In genomic region chr2:238203104-238203972, GRCh38 we compare ENCODE assay signal across 8 cellular contexts. TPM values are rescaled to one million over a fixed set of nuclear protein-coding genes. Genes with fewer than 3 reads are reported as not detected.
DNase-seq lines count a peak whose midpoint lies in the region; ATAC-seq, FAIRE-seq and TF ChIP-seq lines count a peak whose summit lies in the region.

A gene with protein sequence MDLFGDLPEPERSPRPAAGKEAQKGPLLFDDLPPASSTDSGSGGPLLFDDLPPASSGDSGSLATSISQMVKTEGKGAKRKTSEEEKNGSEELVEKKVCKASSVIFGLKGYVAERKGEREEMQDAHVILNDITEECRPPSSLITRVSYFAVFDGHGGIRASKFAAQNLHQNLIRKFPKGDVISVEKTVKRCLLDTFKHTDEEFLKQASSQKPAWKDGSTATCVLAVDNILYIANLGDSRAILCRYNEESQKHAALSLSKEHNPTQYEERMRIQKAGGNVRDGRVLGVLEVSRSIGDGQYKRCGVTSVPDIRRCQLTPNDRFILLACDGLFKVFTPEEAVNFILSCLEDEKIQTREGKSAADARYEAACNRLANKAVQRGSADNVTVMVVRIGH (minus strand): TSS chr2:238203695. CDS start chr2:238203553, 142 bp downstream.

- CTCF ChIA-PET in endothelial cell of umbilical vein (lab: Charles Lee): interaction anchor here (0.8 to 2.5 kb wide), 5 partner anchors 12 to 345 kb away, joined by 3 to 21 read pairs (median 3); no protein-coding TSS in a partner anchor

- H3K4me1 ChIP-seq in HUES6 (ENCODE audit: control insufficient read depth, insufficient read depth, low read length): peaks cover 8% of the 10 kb centered on the region; the same call in 1 of the 2 replicates
- H3K4me1 ChIP-seq in OCI-LY3 (ENCODE audit: low read length): peaks cover 21% of the 10 kb centered on the region
- H3K4me1 ChIP-seq in endothelial cell of umbilical vein (ENCODE audit: control insufficient read depth, extremely low read depth, insufficient read depth, low read length): peaks cover 12% of the 10 kb centered on the region

- H4K20me1 ChIP-seq in OCI-LY3 (ENCODE audit: insufficient read depth, low read length) (peaks cover 26% of the 10 kb centered on the region), endothelial cell of umbilical vein (replicated peaks; ENCODE audit: control insufficient read depth, extremely low read depth, insufficient read depth, low read length) (no peaks in the 10 kb centered on the region)

- peak within 1 kb of the TSS; percentile 100 for H3K4me2 ChIP-seq in OCI-LY3 (ENCODE audit: low read length)
- peak within 1 kb of the TSS; percentile 84 for H3K4me2 ChIP-seq in endothelial cell of umbilical vein (ENCODE audit: insufficient read depth, low read length)

- H3K27me3 ChIP-seq in HUES6 (ENCODE audit: control insufficient read depth, insufficient read depth, low read length): peaks cover 9% of the 10 kb centered on the region; the same call in 1 of the 2 replicates
- no peaks in the 10 kb centered on the region for H3K27me3 ChIP-seq in OCI-LY3 (ENCODE audit: low read depth, low read length)
- H3K27me3 ChIP-seq in endothelial cell of umbilical vein (ENCODE audit: control insufficient read depth in 2 of 2, insufficient read depth in 2 of 2, low read length in 2 of 2): peaks cover 11 to 12% of the 10 kb centered on the region in 2 experiments

- H3K4me3 ChIP-seq in HUES6 (ENCODE audit: low read depth, low read length) (peak within 1 kb of the TSS; percentile 75), OCI-LY3 (ENCODE audit: low read length) (peak within 1 kb of the TSS; percentile 97), endothelial cell of umbilical vein (replicated peaks in 1 of 3; ENCODE audit: insufficient read depth in 1 of 3, low read depth in 1 of 3, low read length in 3 of 3) (peak within 1 kb of the TSS; percentile 83 to 91 (median 87))

- TF ChIP-seq CTCF in OCI-LY3 (IDR thresholded peaks at IDR 0.05; ENCODE audit: low read depth, low read length): no peak
- no peak for TF ChIP-seq CTCF in endothelial cell of umbilical vein (IDR thresholded peaks at IDR 0.05; ENCODE audit: extremely low read depth in 1 of 2, insufficient read depth in 1 of 2, low read depth in 1 of 2, low read length in 2 of 2)

- FAIRE-seq in endothelial cell of umbilical vein (lab: Jason Lieb, UNC): peak; percentile 75

- H2AFZ ChIP-seq in OCI-LY3 (ENCODE audit: low read depth, low read length) (peak within 1 kb of the TSS; percentile 40; the same call in 1 of the 2 replicates), endothelial cell of umbilical vein (ENCODE audit: low read depth, low read length) (peak within 1 kb of the TSS; percentile 81)

- intact Hi-C loops in endothelial cell of umbilical vein (cut with micrococcal nuclease): loop anchor here (1.0 to 2.0 kb wide), 3 partner anchors 34 to 59 kb away; partner anchors contain the start of gene ERFE

- no TSS peak for BruUV-seq in endothelial cell of umbilical vein (replicated peaks; lab: Mats Ljungman, UMichigan)

- peak; percentile 90 for TF ChIP-seq POLR2A in endothelial cell of umbilical vein (IDR thresholded peaks at IDR 0.05; ENCODE audit: low read depth, low read length)

- H3K36me3 ChIP-seq in HUES6 (ENCODE audit: control insufficient read depth, insufficient read depth, low read length) (no peaks in the 10 kb centered on the region), OCI-LY3 (replicated peaks; ENCODE audit: low read depth, low read length) (no peaks in the 10 kb centered on the region), endothelial cell of umbilical vein (ENCODE audit: control insufficient read depth in 2 of 2, extremely low read depth in 1 of 2, insufficient read depth in 2 of 2, low read length in 2 of 2) (no peaks in the 10 kb centered on the region)

- ATAC-seq in GM21423 (IDR thresholded peaks at IDR 0.05; ENCODE audit: unreplicated experiment): peak; percentile 96

- H3K9me1 ChIP-seq in endothelial cell of umbilical vein (replicated peaks; ENCODE audit: control insufficient read depth, extremely low read depth, insufficient read depth, low read length): no peaks in the 10 kb centered on the region

- POLR2A ChIA-PET in endothelial cell of umbilical vein (lab: Charles Lee): no interaction called here

- H3K9ac ChIP-seq in HUES6 (ENCODE audit: low read length) (peak within 1 kb of the TSS; percentile 91), OCI-LY3 (ENCODE audit: low read length) (peak within 1 kb of the TSS; percentile 92), endothelial cell of umbilical vein (replicated peaks; ENCODE audit: extremely low read depth, insufficient read depth, low read length) (peak within 1 kb of the TSS; percentile 92)

- H3K79me2 ChIP-seq in OCI-LY3 (ENCODE audit: low read length) (peaks cover 54% of the 10 kb centered on the region), endothelial cell of umbilical vein (ENCODE audit: control insufficient read depth, insufficient read depth, low read length) (peaks cover 51% of the 10 kb centered on the region)

- H3K27ac ChIP-seq in HUES6 (ENCODE audit: low read depth, low read length) (peak within 1 kb of the TSS; percentile 78; the same call in 1 of the 2 replicates), OCI-LY3 (ENCODE audit: low read length) (peak within 1 kb of the TSS; percentile 56), endothelial cell of umbilical vein (ENCODE audit: insufficient read depth, low read depth, low read length) (peak within 1 kb of the TSS; percentile 79)

- dilution Hi-C loops in endothelial cell of umbilical vein (cut with MboI; ENCODE audit: extremely low pct_ligation_motif_present, low sequenced_read_pairs): no loop called here

- peak; percentile 100 for DNase-seq in D341Med (ENCODE audit: low spot score)
- peak; percentile 95 for DNase-seq in activated CD8-positive, alpha-beta memory T cell treated with anti-CD3 and anti-CD28 coated beads, Interleukin-2, amount 50 U/mL, for 48 hours
- peak; percentile 74 for DNase-seq in endothelial cell of umbilical vein (ENCODE audit: low read depth, low spot score)
- peak; percentile 74 for DNase-seq in middle frontal gyrus (ENCODE audit: extremely low spot score, low spot score)
- peak; percentile 76 to 90 for DNase-seq in stimulated activated CD8-positive, alpha-beta memory T cell treated with anti-CD3 and anti-CD28 coated beads, Interleukin-2, amount 100 ng/mL, for 48 hours (ENCODE audit: low read depth in 2 of 2)

- H3K9me3 ChIP-seq in HUES6 (ENCODE audit: control insufficient read depth, insufficient read depth, low read depth, low read length): peaks cover 4% of the 10 kb centered on the region; the same call in 1 of the 2 replicates
- H3K9me3 ChIP-seq in OCI-LY3 (ENCODE audit: insufficient read depth, low read length): no peaks in the 10 kb centered on the region
- H3K9me3 ChIP-seq in endothelial cell of umbilical vein (replicated peaks; ENCODE audit: control insufficient read depth, insufficient read depth, low read length): no peaks in the 10 kb centered on the region

TF ChIP-seq in endothelial cell of umbilical vein, 7 proteins besides CTCF, POLR2A, EP300 and RAD21:
- no peak for TF ChIP-seq FOS (IDR thresholded peaks at IDR 0.05; ENCODE audit: borderline replicate concordance, insufficient read depth, low read length)
- TF ChIP-seq GATA2 (IDR thresholded peaks at IDR 0.05; ENCODE audit: insufficient read depth, insufficient read length, low read depth, low read length): no peak
- peak; percentile 87 for TF ChIP-seq POLR2AphosphoS5 (IDR thresholded peaks at IDR 0.05; ENCODE audit: insufficient read depth, low read depth, low read length)
- TF ChIP-seq MYC (IDR thresholded peaks at IDR 0.05; ENCODE audit: low read depth, low read length): no peak
- no peak for TF ChIP-seq MAX (IDR thresholded peaks at IDR 0.05; ENCODE audit: insufficient read depth, insufficient read length)

RNA-seq across cellular contexts. Expression of the gene that starts here (rescaled TPM):
- total RNA-seq in endothelial cell of umbilical vein: 47.5 and 49.2 TPM in 2 replicates
- 37.8 and 49.8 TPM in 2 replicates for polyA plus RNA-seq in endothelial cell of umbilical vein
- 34.5 and 35.5 TPM in 2 replicates for polyA plus RNA-seq in endothelial cell of umbilical vein (2011; cell fraction: cytosol; rRNA removed)
- 109 and 114 TPM in 2 replicates for polyA plus RNA-seq in endothelial cell of umbilical vein (2011; cell fraction: nucleus; rRNA removed)
- polyA plus RNA-seq in endothelial cell of umbilical vein (2012): 24.5 and 32.8 TPM in 2 replicates
- 42.0 and 47.4 TPM in 2 replicates for polyA minus RNA-seq in endothelial cell of umbilical vein
- polyA minus RNA-seq in endothelial cell of umbilical vein (2011; cell fraction: cytosol; rRNA and poly(A)+ RNA removed): 16.5 TPM
- 49.9 and 52.2 TPM in 2 replicates for polyA minus RNA-seq in endothelial cell of umbilical vein (2011; cell fraction: nucleus; rRNA and poly(A)+ RNA removed)

Comparison
In these comparisons a context has a peak if more than half of its experiments do, and no peak if none do; other contexts are left out.
1. Peak in every context shown above with its lines: DNase-seq, ATAC-seq, H3K4me3 ChIP-seq and H3K27ac ChIP-seq.